In genomic region chr7:42123716-42124115, GRCh38 we compare ENCODE assay signal across 25 cellular contexts.
"Had no signal": no experiment of that assay in that cellular context is flagged by ENCODE, and none has a peak within 500 bp of the region (broad histone marks: within the 10 kb centered on the region; RNA-seq: fewer than 3 reads in every experiment).

No MANE protein-coding gene starts in this region.

- H3K36me3 Mint-ChIP-seq: activated naive CD8-positive, alpha-beta T cell treated with anti-CD3 and anti-CD28 coated beads, Interleukin-2, amount 10 ng/mL, durations not matched to agents 7 days and 5 days; stimulated activated naive B cell treated with anti-CD40 and anti-IgM and Interleukin-4, amounts not matched to agents 10 μg/mL and 1 μg/mL and 100 μg/mL, for 72 hours; WTC11 had no signal

- H3K27ac Mint-ChIP-seq: activated naive CD8-positive, alpha-beta T cell treated with anti-CD3 and anti-CD28 coated beads, Interleukin-2, amount 10 ng/mL, durations not matched to agents 7 days and 5 days; activated T-helper 2 cell treated with anti-CD3 and anti-CD28 coated beads, Interferon-gamma antibody, Interleukin-2, Interleukin-4, amounts not matched to agents 10 μg/mL and 5 μg/mL and 100 μg/mL, durations not matched to agents 14 hours and 24 hours and 36 hours; stimulated activated naive B cell treated with anti-CD40 and anti-IgM and Interleukin-4, amounts not matched to agents 10 μg/mL and 1 μg/mL and 100 μg/mL, for 72 hours; T-helper 1 cell treated with Interleukin-12 subunit alpha and Interleukin-12 subunit beta and Interleukin-4 antibody, amounts not matched to agents 30 μg/mL and 1 μg/mL, for 36 hours; type B pancreatic cell; WTC11 had no signal

- H3K4me1 Mint-ChIP-seq: central memory CD8-positive, alpha-beta T cell; stimulated activated naive B cell treated with anti-CD40 and anti-IgM and Interleukin-4, amounts not matched to agents 10 μg/mL and 1 μg/mL and 100 μg/mL, for 72 hours had no signal

- DNase-seq: activated naive CD4-positive, alpha-beta T cell; activated naive CD8-positive, alpha-beta T cell treated with anti-CD3 and anti-CD28 coated beads, Interleukin-2, amount 10 ng/mL, durations not matched to agents 7 days and 5 days; activated T-cell treated with anti-CD3 and anti-CD28 coated beads, Interleukin-2, amount 50 U/mL, for 1 hour; amniotic stem cell; effector memory CD4-positive, alpha-beta T cell; gastrocnemius medialis; left colon; mesenchymal stem cell; mucosa of descending colon; occipital lobe; posterior cingulate gyrus; sigmoid colon; stimulated activated CD4-positive, alpha-beta T cell treated with anti-CD3 and anti-CD28 coated beads, Interleukin-15, amount 100 ng/mL, for 24 hours; stimulated activated CD8-positive, alpha-beta memory T cell treated with anti-CD3 and anti-CD28 coated beads, Interleukin-4, amount 100 ng/mL, for 48 hours; stimulated activated naive B cell treated with anti-CD40 and anti-IgM and Interleukin-4, amounts not matched to agents 10 μg/mL and 1 μg/mL and 100 μg/mL, for 72 hours; T1000; testis had no signal

- H3K4me3 ChIP-seq: breast epithelium, esophagus muscularis mucosa, gastrocnemius medialis, mucosa of descending colon, sigmoid colon, smooth muscle cell, testis had no signal

- H3K27me3 Mint-ChIP-seq: activated naive CD8-positive, alpha-beta T cell treated with anti-CD3 and anti-CD28 coated beads, Interleukin-2, amount 10 ng/mL, durations not matched to agents 7 days and 5 days; central memory CD8-positive, alpha-beta T cell; stimulated activated naive B cell treated with anti-CD40 and anti-IgM and Interleukin-4, amounts not matched to agents 10 μg/mL and 1 μg/mL and 100 μg/mL, for 72 hours; type B pancreatic cell had no signal

- H3K9me3 Mint-ChIP-seq: activated naive CD8-positive, alpha-beta T cell treated with anti-CD3 and anti-CD28 coated beads, Interleukin-2, amount 10 ng/mL, durations not matched to agents 7 days and 5 days; activated T-helper 2 cell treated with anti-CD3 and anti-CD28 coated beads, Interferon-gamma antibody, Interleukin-2, Interleukin-4, amounts not matched to agents 10 μg/mL and 5 μg/mL and 100 μg/mL, durations not matched to agents 14 hours and 24 hours and 36 hours; central memory CD8-positive, alpha-beta T cell; stimulated activated naive B cell treated with anti-CD40 and anti-IgM and Interleukin-4, amounts not matched to agents 10 μg/mL and 1 μg/mL and 100 μg/mL, for 72 hours; T-helper 1 cell treated with Interleukin-12 subunit alpha and Interleukin-12 subunit beta and Interleukin-4 antibody, amounts not matched to agents 30 μg/mL and 1 μg/mL, for 36 hours; type B pancreatic cell; WTC11 had no signal

- H3K4me3 Mint-ChIP-seq: activated naive CD8-positive, alpha-beta T cell treated with anti-CD3 and anti-CD28 coated beads, Interleukin-2, amount 10 ng/mL, durations not matched to agents 7 days and 5 days; central memory CD8-positive, alpha-beta T cell; stimulated activated naive B cell treated with anti-CD40 and anti-IgM and Interleukin-4, amounts not matched to agents 10 μg/mL and 1 μg/mL and 100 μg/mL, for 72 hours; T-helper 1 cell treated with Interleukin-12 subunit alpha and Interleukin-12 subunit beta and Interleukin-4 antibody, amounts not matched to agents 30 μg/mL and 1 μg/mL, for 36 hours; type B pancreatic cell; WTC11 had no signal
